ENCODE assay signal across 10 cellular contexts in the genomic region with DNA sequence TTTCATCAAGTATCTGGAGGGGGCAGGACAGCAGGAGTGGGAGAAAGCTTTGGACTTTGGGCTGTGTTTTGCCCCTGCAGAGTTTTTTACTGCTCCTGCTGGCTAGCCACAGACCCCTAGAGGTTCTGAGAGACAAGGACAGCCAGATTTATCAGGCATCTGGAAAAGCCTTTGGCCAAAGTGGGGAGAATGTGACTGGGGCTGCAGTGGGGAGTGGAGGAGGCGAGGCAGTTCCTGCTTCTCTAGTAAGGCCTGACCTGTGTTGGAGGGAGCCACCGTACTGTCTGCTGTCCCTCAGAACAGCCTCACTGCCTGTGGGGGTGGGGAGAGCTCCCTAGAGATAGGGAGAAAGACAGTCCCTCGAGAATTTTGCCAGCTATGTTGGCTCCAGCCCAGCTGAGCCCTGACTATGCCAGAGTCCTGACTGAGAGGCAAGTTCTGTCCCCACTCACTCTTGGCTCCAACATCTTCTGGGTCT. TPM values are rescaled to one million over a fixed set of nuclear protein-coding genes. Genes with fewer than 3 reads are reported as not detected.
DNase-seq lines count a peak whose midpoint lies in the region; ATAC-seq and TF ChIP-seq lines count a peak whose summit lies in the region.
"Had no signal": no experiment of that assay in that cellular context is flagged by ENCODE, and none has a peak within 500 bp of the region (broad histone marks: within the 10 kb centered on the region; RNA-seq: fewer than 3 reads in every experiment).

No MANE protein-coding gene starts in this region.

- ATAC-seq in left lobe of liver: peak; percentile 23
- no peak for ATAC-seq in HG03196 (IDR thresholded peaks at IDR 0.05; ENCODE audit: unreplicated experiment)

- H3K4me3 ChIP-seq in HUES6 (ENCODE audit: low read depth, low read length) (peak overlapping the region; percentile 56; the same call in 1 of the 2 replicates), spleen (no peak overlapping the region)

- peak overlapping the region; percentile 87 for H3K9ac ChIP-seq in HUES6 (ENCODE audit: low read length)

- 61 to 74% (median 68%) methylated on average over 3 of the region's 3 CpGs for WGBS in spleen, 5 donors

- intact Hi-C loops in spleen (cut with DNase I; ENCODE audit: low total_unique reads): no loop called here

- no peaks in the 10 kb centered on the region for H3K27me3 Mint-ChIP-seq in chondrocyte (ENCODE audit: low read depth)

- H3K27ac ChIP-seq in HUES6 (ENCODE audit: low read depth, low read length) (no peak overlapping the region), spleen (peak overlapping the region in 6 of 8 donors; percentile 28 to 65 (median 46))

- H3K4me1 Mint-ChIP-seq in chondrocyte (ENCODE audit: low read depth): peaks cover 25% of the 10 kb centered on the region

- no peak for TF ChIP-seq POLR2A in spleen (IDR thresholded peaks at IDR 0.05)

- TF ChIP-seq CTCF in chondrocyte (IDR thresholded peaks at IDR 0.05): no peak
- no peak for TF ChIP-seq CTCF in spleen (IDR thresholded peaks at IDR 0.05 in 8 of 11, conservative IDR thresholded peaks at IDR 0.05 in 3 of 11)

- peaks cover 5% of the 10 kb centered on the region for H3K36me3 Mint-ChIP-seq in chondrocyte (ENCODE audit: low read depth)
- H3K36me3 Mint-ChIP-seq: activated naive CD8-positive, alpha-beta T cell treated with anti-CD3 and anti-CD28 coated beads for 36 hours had no signal

- peak; percentile 54 for DNase-seq in chondrocyte (ENCODE audit: low spot score)
- peak; percentile 69 for DNase-seq in left lobe of liver (ENCODE audit: low spot score)
- peak; percentile 61 for DNase-seq in spleen
- no peak for DNase-seq in LoVo (ENCODE audit: low spot score)
- DNase-seq in stimulated activated CD4-positive, alpha-beta T cell treated with anti-CD3 and anti-CD28 coated beads, Interleukin-4, amount 100 ng/mL, for 1 hour: no peak
- no peak for DNase-seq in RKO (ENCODE audit: low spot score)
- DNase-seq: activated naive CD8-positive, alpha-beta T cell treated with anti-CD3 and anti-CD28 coated beads for 36 hours; NCI-H82 had no signal

- no peaks in the 10 kb centered on the region for H3K36me3 ChIP-seq in HUES6 (ENCODE audit: control insufficient read depth, insufficient read depth, low read length)
- no peaks in the 10 kb centered on the region for H3K36me3 ChIP-seq in spleen

- H3K27me3 ChIP-seq in HUES6 (ENCODE audit: control insufficient read depth, insufficient read depth, low read length): no peaks in the 10 kb centered on the region
- H3K27me3 ChIP-seq in spleen (replicated peaks in 1 of 7): peaks cover 0 to 23% (median 10%) of the 10 kb centered on the region in 7 donors

- H3K4me1 ChIP-seq in HUES6 (ENCODE audit: control insufficient read depth, insufficient read depth, low read length) (peaks cover 48% of the 10 kb centered on the region), spleen (peaks cover 0 to 64% (median 29%) of the 10 kb centered on the region in 6 donors)

- H3K4me3 Mint-ChIP-seq in chondrocyte (ENCODE audit: unreplicated experiment): peak overlapping the region; percentile 54
- H3K4me3 Mint-ChIP-seq: activated naive CD8-positive, alpha-beta T cell treated with anti-CD3 and anti-CD28 coated beads for 36 hours had no signal

- H3K9me3 ChIP-seq in HUES6 (ENCODE audit: control insufficient read depth, insufficient read depth, low read depth, low read length) (no peaks in the 10 kb centered on the region), spleen (no peaks in the 10 kb centered on the region)

- H3K9me3 Mint-ChIP-seq in chondrocyte (ENCODE audit: low read depth): no peaks in the 10 kb centered on the region
- H3K9me3 Mint-ChIP-seq: activated naive CD8-positive, alpha-beta T cell treated with anti-CD3 and anti-CD28 coated beads for 36 hours had no signal

- H3K27ac Mint-ChIP-seq in chondrocyte (ENCODE audit: unreplicated experiment): peak overlapping the region; percentile 85
- H3K27ac Mint-ChIP-seq: activated naive CD8-positive, alpha-beta T cell treated with anti-CD3 and anti-CD28 coated beads for 36 hours had no signal

RNA-seq across cellular contexts. Expression of a gene that starts 2.2 kb away (rescaled TPM):
- total RNA-seq in chondrocyte (0.56 to 6.4 TPM (median 4.2 TPM) in 3 replicates), left lobe of liver (2.7 TPM), spleen (1 to 10 TPM in 1 of 7 donors, under 1 TPM in 6; 0.69 to 1.1 (median 0.77) TPM)
- under 1 TPM; 0.13 to 0.29 (median 0.14) TPM for polyA plus RNA-seq in spleen

Comparison
In these comparisons a context has a peak if more than half of its experiments do, and no peak if none do; other contexts are left out.
1. DNase-seq: peak in chondrocyte (single experiment), left lobe of liver (single experiment) and spleen (single experiment); none in LoVo (single experiment), stimulated activated CD4-positive, alpha-beta T cell treated with anti-CD3 and anti-CD28 coated beads, Interleukin-4, amount 100 ng/mL, for 1 hour (single experiment) and RKO (single experiment).